ENCODE assay signal across 1 cellular context in genomic region chr9:131845286-131846011, GRCh38.
TF ChIP-seq lines count a peak whose summit lies in the region.

No MANE protein-coding gene starts in this region.

TF ChIP-seq in H1, 55 proteins besides CTCF, POLR2A, EP300 and RAD21:
- TF ChIP-seq HDAC6 (IDR thresholded peaks at IDR 0.05; ENCODE audit: low read depth, low read length) (no peak), ASH2L (IDR thresholded peaks at IDR 0.05; ENCODE audit: low read length) (no peak), CHD2 (IDR thresholded peaks at IDR 0.05; ENCODE audit: low read length) (no peak), SIX5 (IDR thresholded peaks at IDR 0.05; ENCODE audit: low read depth, low read length) (no peak), GABPA (IDR thresholded peaks at IDR 0.05; ENCODE audit: borderline replicate concordance, insufficient read depth, low read length) (no peak), SP4 (IDR thresholded peaks at IDR 0.05; ENCODE audit: low read length) (no peak), JUN (IDR thresholded peaks at IDR 0.05; ENCODE audit: low read depth, low read length) (no peak), CTBP2 (IDR thresholded peaks at IDR 0.05; ENCODE audit: borderline replicate concordance, insufficient read depth, insufficient read length, low read length) (no peak), SAP30 (IDR thresholded peaks at IDR 0.05; ENCODE audit: insufficient read depth, insufficient replicate concordance, low read length) (no peak), NRF1 (IDR thresholded peaks at IDR 0.05; ENCODE audit: low read depth, low read length) (no peak), TEAD4 (IDR thresholded peaks at IDR 0.05; ENCODE audit: low read depth, low read length) (no peak), RNF2 (IDR thresholded peaks at IDR 0.05; ENCODE audit: borderline replicate concordance, low read depth, low read length, missing control alignments, poor library complexity, severe bottlenecking) (no peak), GTF2F1 (IDR thresholded peaks at IDR 0.05; ENCODE audit: borderline replicate concordance, low read depth, low read length) (no peak), KDM5A (IDR thresholded peaks at IDR 0.05; ENCODE audit: low read length) (no peak)
